17 cellular contexts compared by ENCODE assay signal in the genomic region with DNA sequence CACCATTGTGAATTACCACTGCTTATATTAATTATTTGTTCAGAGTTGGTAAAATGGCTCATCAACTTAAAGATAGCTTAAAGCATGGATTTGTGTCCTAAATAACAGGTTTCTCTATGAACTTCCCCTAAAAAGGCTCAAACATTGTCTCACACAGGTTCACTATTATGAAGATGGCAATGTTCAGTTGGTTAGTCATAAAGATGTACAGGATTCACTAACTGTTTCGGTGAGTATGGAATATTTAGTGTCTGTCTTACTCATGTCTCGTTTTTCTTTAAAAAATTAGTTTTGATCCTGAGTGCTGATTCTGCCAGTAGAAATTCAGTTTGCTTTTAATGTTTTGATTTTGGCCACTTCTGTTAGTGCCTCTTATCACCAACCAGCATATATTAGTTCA. TPM values are rescaled to one million over a fixed set of nuclear protein-coding genes. Genes with fewer than 3 reads are reported as not detected.
DNase-seq lines count a peak whose midpoint lies in the region; ATAC-seq lines count a peak whose summit lies in the region.
"Had no signal": no experiment of that assay in that cellular context is flagged by ENCODE, and none has a peak within 500 bp of the region (broad histone marks: within the 10 kb centered on the region; RNA-seq: fewer than 3 reads in every experiment).

No MANE protein-coding gene starts in this region.

- POLR2A ChIA-PET in activated CD4-positive, alpha-beta memory T cell treated with anti-CD3 and anti-CD28 coated beads, Interleukin-2, amount 10 ng/mL, durations not matched to agents 7 days and 5 days (lab: Charles Lee): interaction anchor here (2.7 kb wide), 1 partner anchor 48 kb away, joined by 24 read pairs; the partner anchor contains the start of genes CAPZA1 and ST7L

- no peak overlapping the region for H3K4me3 Mint-ChIP-seq in activated naive CD4-positive, alpha-beta T cell treated with anti-CD3 and anti-CD28 coated beads for 36 hours
- H3K4me3 Mint-ChIP-seq in activated naive CD4-positive, alpha-beta T cell treated with anti-CD3 and anti-CD28 coated beads, Interleukin-2, amount 10 ng/mL, durations not matched to agents 7 days and 5 days: no peak overlapping the region
- H3K4me3 Mint-ChIP-seq in activated CD4-positive, alpha-beta memory T cell treated with anti-CD3 and anti-CD28 coated beads, Interleukin-2, amount 10 ng/mL, durations not matched to agents 7 days and 5 days: no peak overlapping the region
- H3K4me3 Mint-ChIP-seq in effector memory CD8-positive, alpha-beta T cell: no peak overlapping the region
- H3K4me3 Mint-ChIP-seq in stimulated activated naive CD8-positive, alpha-beta T cell treated with anti-CD3 and anti-CD28 coated beads, Interleukin-15, amount 100 ng/mL, for 72 hours: no peak overlapping the region

- CTCF ChIA-PET in activated naive CD4-positive, alpha-beta T cell treated with anti-CD3 and anti-CD28 coated beads for 36 hours (lab: Charles Lee): no interaction called here
- CTCF ChIA-PET in activated naive CD4-positive, alpha-beta T cell treated with anti-CD3 and anti-CD28 coated beads, Interleukin-2, amount 10 ng/mL, durations not matched to agents 7 days and 5 days (lab: Charles Lee): no interaction called here
- CTCF ChIA-PET in activated CD4-positive, alpha-beta memory T cell treated with anti-CD3 and anti-CD28 coated beads, Interleukin-2, amount 10 ng/mL, durations not matched to agents 7 days and 5 days (lab: Charles Lee): no interaction called here

- peaks cover 33% of the 10 kb centered on the region for H3K4me1 Mint-ChIP-seq in activated naive CD4-positive, alpha-beta T cell treated with anti-CD3 and anti-CD28 coated beads for 36 hours (ENCODE audit: low read depth)
- H3K4me1 Mint-ChIP-seq in activated naive CD4-positive, alpha-beta T cell treated with anti-CD3 and anti-CD28 coated beads, Interleukin-2, amount 10 ng/mL, durations not matched to agents 7 days and 5 days: peaks cover 23% of the 10 kb centered on the region
- H3K4me1 Mint-ChIP-seq in activated CD4-positive, alpha-beta memory T cell treated with anti-CD3 and anti-CD28 coated beads, Interleukin-2, amount 10 ng/mL, durations not matched to agents 7 days and 5 days: peaks cover 38% of the 10 kb centered on the region
- peaks cover 16 to 19% of the 10 kb centered on the region in 2 donors for H3K4me1 Mint-ChIP-seq in effector memory CD8-positive, alpha-beta T cell (ENCODE audit: low read depth in 2 of 2)
- peaks cover 25% of the 10 kb centered on the region for H3K4me1 Mint-ChIP-seq in stimulated activated naive CD8-positive, alpha-beta T cell treated with anti-CD3 and anti-CD28 coated beads, Interleukin-15, amount 100 ng/mL, for 72 hours

- H3K27me3 Mint-ChIP-seq in activated naive CD4-positive, alpha-beta T cell treated with anti-CD3 and anti-CD28 coated beads for 36 hours (ENCODE audit: low read depth): no peaks in the 10 kb centered on the region
- H3K27me3 Mint-ChIP-seq in activated naive CD4-positive, alpha-beta T cell treated with anti-CD3 and anti-CD28 coated beads, Interleukin-2, amount 10 ng/mL, durations not matched to agents 7 days and 5 days: no peaks in the 10 kb centered on the region
- H3K27me3 Mint-ChIP-seq in activated CD4-positive, alpha-beta memory T cell treated with anti-CD3 and anti-CD28 coated beads, Interleukin-2, amount 10 ng/mL, durations not matched to agents 7 days and 5 days: no peaks in the 10 kb centered on the region
- H3K27me3 Mint-ChIP-seq in effector memory CD8-positive, alpha-beta T cell: no peaks in the 10 kb centered on the region
- H3K27me3 Mint-ChIP-seq in stimulated activated naive CD8-positive, alpha-beta T cell treated with anti-CD3 and anti-CD28 coated beads, Interleukin-15, amount 100 ng/mL, for 72 hours: no peaks in the 10 kb centered on the region

- DNase-seq in activated naive CD4-positive, alpha-beta T cell treated with anti-CD3 and anti-CD28 coated beads for 36 hours: no peak
- no peak for DNase-seq in activated naive CD4-positive, alpha-beta T cell treated with anti-CD3 and anti-CD28 coated beads, Interleukin-2, amount 10 ng/mL, durations not matched to agents 7 days and 5 days
- no peak for DNase-seq in activated CD4-positive, alpha-beta memory T cell treated with anti-CD3 and anti-CD28 coated beads, Interleukin-2, amount 10 ng/mL, durations not matched to agents 7 days and 5 days
- no peak for DNase-seq in effector memory CD8-positive, alpha-beta T cell
- DNase-seq in stimulated activated naive CD8-positive, alpha-beta T cell treated with anti-CD3 and anti-CD28 coated beads, Interleukin-15, amount 100 ng/mL, for 72 hours: no peak
- DNase-seq in GOT3 (lab: John Stamatoyannopoulos, UW) (no peak), NCI-H524 treated with DMSO at 0.1 percent for 48 hours (lab: John Stamatoyannopoulos, UW) (no peak)
- DNase-seq: activated naive CD4-positive, alpha-beta T cell; dorsolateral prefrontal cortex; glutamatergic neuron; NCI-H1694; NCI-H510A treated with DMSO at 0.1 percent for 48 hours; NK-92 treated with Interleukin-12 subunit alpha and Interleukin-12 subunit beta, amount 100 ng/mL, for 24 hours; occipital lobe; SHP77 had no signal

- peaks cover 64% of the 10 kb centered on the region for H3K36me3 Mint-ChIP-seq in activated naive CD4-positive, alpha-beta T cell treated with anti-CD3 and anti-CD28 coated beads for 36 hours (ENCODE audit: low read depth)
- H3K36me3 Mint-ChIP-seq in activated naive CD4-positive, alpha-beta T cell treated with anti-CD3 and anti-CD28 coated beads, Interleukin-2, amount 10 ng/mL, durations not matched to agents 7 days and 5 days: peaks cover 77% of the 10 kb centered on the region
- H3K36me3 Mint-ChIP-seq in activated CD4-positive, alpha-beta memory T cell treated with anti-CD3 and anti-CD28 coated beads, Interleukin-2, amount 10 ng/mL, durations not matched to agents 7 days and 5 days (ENCODE audit: low read depth): peaks cover 90% of the 10 kb centered on the region
- H3K36me3 Mint-ChIP-seq in effector memory CD8-positive, alpha-beta T cell (ENCODE audit: insufficient read depth): peaks cover 86% of the 10 kb centered on the region

- H3K9me3 Mint-ChIP-seq in activated naive CD4-positive, alpha-beta T cell treated with anti-CD3 and anti-CD28 coated beads for 36 hours: no peaks in the 10 kb centered on the region
- no peaks in the 10 kb centered on the region for H3K9me3 Mint-ChIP-seq in activated naive CD4-positive, alpha-beta T cell treated with anti-CD3 and anti-CD28 coated beads, Interleukin-2, amount 10 ng/mL, durations not matched to agents 7 days and 5 days
- H3K9me3 Mint-ChIP-seq in activated CD4-positive, alpha-beta memory T cell treated with anti-CD3 and anti-CD28 coated beads, Interleukin-2, amount 10 ng/mL, durations not matched to agents 7 days and 5 days: no peaks in the 10 kb centered on the region
- no peaks in the 10 kb centered on the region for H3K9me3 Mint-ChIP-seq in effector memory CD8-positive, alpha-beta T cell
- H3K9me3 Mint-ChIP-seq in stimulated activated naive CD8-positive, alpha-beta T cell treated with anti-CD3 and anti-CD28 coated beads, Interleukin-15, amount 100 ng/mL, for 72 hours: peaks cover 0 to 3% of the 10 kb centered on the region in 2 donors

- no peak for ATAC-seq in effector memory CD8-positive, alpha-beta T cell (replicated peaks)
- ATAC-seq in stimulated activated naive CD8-positive, alpha-beta T cell treated with anti-CD3 and anti-CD28 coated beads, Interleukin-15, amount 100 ng/mL, for 72 hours: no peak
- no peak for ATAC-seq in HG02884 (IDR thresholded peaks at IDR 0.05; ENCODE audit: unreplicated experiment)
- ATAC-seq: HCT116 had no signal

- peak overlapping the region; percentile 67 for H3K27ac Mint-ChIP-seq in activated naive CD4-positive, alpha-beta T cell treated with anti-CD3 and anti-CD28 coated beads for 36 hours
- no peak overlapping the region for H3K27ac Mint-ChIP-seq in activated naive CD4-positive, alpha-beta T cell treated with anti-CD3 and anti-CD28 coated beads, Interleukin-2, amount 10 ng/mL, durations not matched to agents 7 days and 5 days
- peak overlapping the region; percentile 62 for H3K27ac Mint-ChIP-seq in activated CD4-positive, alpha-beta memory T cell treated with anti-CD3 and anti-CD28 coated beads, Interleukin-2, amount 10 ng/mL, durations not matched to agents 7 days and 5 days
- H3K27ac Mint-ChIP-seq in effector memory CD8-positive, alpha-beta T cell: peak overlapping the region; percentile 97 to 98
- H3K27ac Mint-ChIP-seq in stimulated activated naive CD8-positive, alpha-beta T cell treated with anti-CD3 and anti-CD28 coated beads, Interleukin-15, amount 100 ng/mL, for 72 hours: peak overlapping the region; percentile 67 to 81

- intact Hi-C loops in activated naive CD4-positive, alpha-beta T cell treated with anti-CD3 and anti-CD28 coated beads for 36 hours (cut with micrococcal nuclease): loop anchor here (1.0 to 5.0 kb wide), 3 partner anchors 47 to 1205 kb away; partner anchors contain the start of genes PTPN22 and SLC16A1

RNA-seq across cellular contexts. Expression of gene MOV10, which starts 7.5 kb away (rescaled TPM):
- 10 to 100 TPM; 46.0 to 48.8 TPM for total RNA-seq in activated naive CD4-positive, alpha-beta T cell treated with anti-CD3 and anti-CD28 coated beads for 36 hours
- total RNA-seq in activated CD4-positive, alpha-beta memory T cell treated with anti-CD3 and anti-CD28 coated beads, Interleukin-2, amount 10 ng/mL, durations not matched to agents 7 days and 5 days: 100 to 1,000 TPM; 100 to 102 TPM

RNA-seq across cellular contexts. Expression of gene RHOC, which starts 40.0 kb away (rescaled TPM):
- 10 to 100 TPM; 36.3 to 37.3 TPM for total RNA-seq in activated naive CD4-positive, alpha-beta T cell treated with anti-CD3 and anti-CD28 coated beads for 36 hours
- 10 to 100 TPM; 87.1 to 92.4 TPM for total RNA-seq in activated CD4-positive, alpha-beta memory T cell treated with anti-CD3 and anti-CD28 coated beads, Interleukin-2, amount 10 ng/mL, durations not matched to agents 7 days and 5 days

RNA-seq across cellular contexts. Expression of gene CAPZA1, which starts 47.3 kb away (rescaled TPM):
- 100 to 1,000 TPM; 231 to 242 TPM for total RNA-seq in activated naive CD4-positive, alpha-beta T cell treated with anti-CD3 and anti-CD28 coated beads for 36 hours
- total RNA-seq in activated CD4-positive, alpha-beta memory T cell treated with anti-CD3 and anti-CD28 coated beads, Interleukin-2, amount 10 ng/mL, durations not matched to agents 7 days and 5 days: 100 to 1,000 TPM; 340 to 342 TPM

RNA-seq across cellular contexts. Expression of gene ST7L, which starts 48.0 kb away (rescaled TPM):
- total RNA-seq in activated naive CD4-positive, alpha-beta T cell treated with anti-CD3 and anti-CD28 coated beads for 36 hours: 10 to 100 TPM; 12.1 to 16.4 TPM
- 10 to 100 TPM; 13.7 to 14.0 TPM for total RNA-seq in activated CD4-positive, alpha-beta memory T cell treated with anti-CD3 and anti-CD28 coated beads, Interleukin-2, amount 10 ng/mL, durations not matched to agents 7 days and 5 days

RNA-seq across cellular contexts. Expression of gene PPM1J, which starts 48.2 kb away (rescaled TPM):
- total RNA-seq in activated naive CD4-positive, alpha-beta T cell treated with anti-CD3 and anti-CD28 coated beads for 36 hours: 1 to 10 TPM in 1 of 2 experiments, under 1 TPM in 1; 0.74 to 1.0 TPM
- total RNA-seq in activated CD4-positive, alpha-beta memory T cell treated with anti-CD3 and anti-CD28 coated beads, Interleukin-2, amount 10 ng/mL, durations not matched to agents 7 days and 5 days: not detected
